28 cellular contexts compared by ENCODE assay signal in the genomic region with DNA sequence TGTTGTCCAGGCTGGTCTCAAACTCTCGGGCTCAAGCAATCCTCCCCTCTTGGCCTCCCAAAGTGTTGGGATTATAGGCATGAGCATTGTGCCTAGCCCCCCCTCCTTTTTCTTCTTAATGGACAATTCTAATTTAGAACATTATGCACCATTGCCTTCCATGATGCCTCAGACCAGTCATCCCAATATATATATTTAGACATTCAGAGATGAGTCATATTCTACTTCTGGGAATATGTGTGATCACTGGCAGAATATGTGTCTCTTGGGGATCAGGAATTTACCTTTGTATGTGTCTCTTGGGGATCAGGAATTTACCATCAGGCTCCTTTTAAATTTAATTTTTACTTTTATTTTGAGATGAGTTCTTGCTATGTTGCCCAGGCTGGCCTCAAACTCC. TPM values are rescaled to one million over a fixed set of nuclear protein-coding genes. Genes with fewer than 3 reads are reported as not detected.
DNase-seq lines count a peak whose midpoint lies in the region; ATAC-seq and TF ChIP-seq lines count a peak whose summit lies in the region.
"Had no signal": no experiment of that assay in that cellular context is flagged by ENCODE, and none has a peak within 500 bp of the region (broad histone marks: within the 10 kb centered on the region; RNA-seq: fewer than 3 reads in every experiment).

No MANE protein-coding gene starts in this region.

- H3K9me3 ChIP-seq in PC-3 (ENCODE audit: low read length) (no peaks in the 10 kb centered on the region), gastrocnemius medialis (no peaks in the 10 kb centered on the region)
- H3K9me3 ChIP-seq: MG63, mucosa of descending colon, pancreas had no signal

- H3K4me3 ChIP-seq in PC-3 (ENCODE audit: low read length) (no peak overlapping the region), fibroblast of pulmonary artery (replicated peaks; ENCODE audit: low read depth, low read length) (no peak overlapping the region), gastrocnemius medialis (no peak overlapping the region)
- H3K4me3 ChIP-seq: lung, MG63, mucosa of descending colon, pancreas, SK-N-MC had no signal

- no peaks in the 10 kb centered on the region for H3F3A ChIP-seq in PC-3 (ENCODE audit: low read length, unreplicated experiment)

- H3K79me2 ChIP-seq in PC-3 (ENCODE audit: low read length), result no peaks in the 10 kb centered on the region

- H3K9ac ChIP-seq in PC-3 (ENCODE audit: low read length), result no peak overlapping the region

- no peaks in the 10 kb centered on the region for H3K9me3 Mint-ChIP-seq in progenitor cell of endocrine pancreas (ENCODE audit: low read depth)
- H3K9me3 Mint-ChIP-seq: activated CD8-positive, alpha-beta T cell treated with anti-CD3 and anti-CD28 coated beads for 36 hours; activated naive CD4-positive, alpha-beta T cell treated with anti-CD3 and anti-CD28 coated beads, Interleukin-2, amount 50 U/mL, for 72 hours; endodermal cell; nephron progenitor cell; T-helper 1 cell treated with Interleukin-12 subunit alpha and Interleukin-12 subunit beta and Interleukin-4 antibody, amounts not matched to agents 30 μg/mL and 1 μg/mL, for 36 hours; type B pancreatic cell had no signal

- intact Hi-C loops in PC-3 (cut with micrococcal nuclease), result no loop called here
- intact Hi-C loops in gastrocnemius medialis (cut with DNase I; ENCODE audit: low total_unique reads), result no loop called here

- no peaks in the 10 kb centered on the region for H3K36me3 Mint-ChIP-seq in progenitor cell of endocrine pancreas (ENCODE audit: insufficient read depth)
- H3K36me3 Mint-ChIP-seq: activated naive CD4-positive, alpha-beta T cell treated with anti-CD3 and anti-CD28 coated beads, Interleukin-2, amount 50 U/mL, for 72 hours; type B pancreatic cell had no signal

- peaks cover 2% of the 10 kb centered on the region for H3K4me1 Mint-ChIP-seq in progenitor cell of endocrine pancreas (ENCODE audit: low read depth)

- no TSS peak for BruUV-seq in PC-3 (replicated peaks; lab: Mats Ljungman, UMichigan)

- H3K4me1 ChIP-seq in PC-3 (ENCODE audit: insufficient read depth, low read length), result peaks cover 11% of the 10 kb centered on the region
- peaks cover 3 to 13% of the 10 kb centered on the region in 2 donors for H3K4me1 ChIP-seq in gastrocnemius medialis

- H3K4me2 ChIP-seq in PC-3 (ENCODE audit: low read length), result no peak overlapping the region

- no peak for TF ChIP-seq POLR2A in gastrocnemius medialis (IDR thresholded peaks at IDR 0.05)

- H3K27me3 ChIP-seq in PC-3 (ENCODE audit: low read length), result no peaks in the 10 kb centered on the region; the same call in 1 of the 2 replicates
- no peaks in the 10 kb centered on the region for H3K27me3 ChIP-seq in gastrocnemius medialis
- H3K27me3 ChIP-seq: MG63, pancreas had no signal

- TF ChIP-seq CTCF in PC-3 (conservative IDR thresholded peaks at IDR 0.05; ENCODE audit: low read depth, low read length) (no peak), fibroblast of pulmonary artery (IDR thresholded peaks at IDR 0.05; ENCODE audit: low read length, missing control alignments) (no peak), gastrocnemius medialis (IDR thresholded peaks at IDR 0.05 in 4 of 5, conservative IDR thresholded peaks at IDR 0.05 in 1 of 5) (no peak), progenitor cell of endocrine pancreas (IDR thresholded peaks at IDR 0.05; ENCODE audit: unreplicated experiment) (no peak)

- in situ Hi-C loops in gastrocnemius medialis (cut with MboI; ENCODE audit: low sequenced_read_pairs in 4 of 4), result loop anchor here in 1 of 4 donors (10.0 kb wide), 1 partner anchor 153 kb away; no protein-coding TSS in a partner anchor

- no peak overlapping the region for H3K27ac Mint-ChIP-seq in progenitor cell of endocrine pancreas
- H3K27ac Mint-ChIP-seq: activated CD8-positive, alpha-beta T cell treated with anti-CD3 and anti-CD28 coated beads for 36 hours; activated naive CD4-positive, alpha-beta T cell treated with anti-CD3 and anti-CD28 coated beads, Interleukin-2, amount 50 U/mL, for 72 hours; dendritic cell treated with granulocyte-macrophage colony-stimulating factor and Interleukin-4, amounts not matched to agents 40 ng/mL and 50 ng/mL, for 4 days; endodermal cell; T-helper 1 cell treated with Interleukin-12 subunit alpha and Interleukin-12 subunit beta and Interleukin-4 antibody, amounts not matched to agents 30 μg/mL and 1 μg/mL, for 36 hours; type B pancreatic cell had no signal

- CTCF ChIA-PET in PC-3 (lab: Charles Lee), result no interaction called here

- DNase-seq in ELR (ENCODE audit: low read depth) (peak; percentile 65), PC-3 (peak; percentile 18), fibroblast of pulmonary artery (ENCODE audit: low read depth) (peak; percentile 55), gastrocnemius medialis (no peak), NCI-H82 (lab: John Stamatoyannopoulos, UW) (no peak), progenitor cell of endocrine pancreas (ENCODE audit: low spot score, unreplicated experiment) (no peak)
- DNase-seq: activated CD4-positive, alpha-beta T cell treated with anti-CD3 and anti-CD28 coated beads for 1 hour; activated CD8-positive, alpha-beta T cell treated with anti-CD3 and anti-CD28 coated beads for 36 hours; aorta; central memory CD4-positive, alpha-beta T cell; endodermal cell; MG63; mucosa of descending colon; NCI-H1417; NCI-H2029 treated with DMSO at 0.1 percent for 48 hours; NCI-H2227 treated with DMSO at 0.1 percent for 48 hours; nephron progenitor cell; pancreas; right cardiac atrium; stimulated activated CD4-positive, alpha-beta T cell treated with anti-CD3 and anti-CD28 coated beads, Interleukin-4, amount 100 ng/mL, for 1 hour had no signal

- H3K36me3 ChIP-seq in PC-3 (ENCODE audit: low read depth, low read length) (no peaks in the 10 kb centered on the region), gastrocnemius medialis (no peaks in the 10 kb centered on the region)
- H3K36me3 ChIP-seq: MG63, pancreas had no signal

- POLR2A ChIA-PET in PC-3 (lab: Charles Lee; ENCODE audit: unreplicated experiment), result no interaction called here

- ATAC-seq in PC-3, result no peak
- peak; percentile 90 to 94 for ATAC-seq in gastrocnemius medialis
- ATAC-seq in HG03108 (IDR thresholded peaks at IDR 0.05; ENCODE audit: unreplicated experiment), result no peak
- ATAC-seq: activated CD8-positive, alpha-beta T cell treated with anti-CD3 and anti-CD28 coated beads for 36 hours; activated naive CD4-positive, alpha-beta T cell treated with anti-CD3 and anti-CD28 coated beads, Interleukin-2, amount 50 U/mL, for 72 hours; mucosa of descending colon; pancreas; right cardiac atrium had no signal

- no peak overlapping the region for H3K4me3 Mint-ChIP-seq in progenitor cell of endocrine pancreas (ENCODE audit: low read depth)
- H3K4me3 Mint-ChIP-seq: activated CD8-positive, alpha-beta T cell treated with anti-CD3 and anti-CD28 coated beads for 36 hours; dendritic cell treated with granulocyte-macrophage colony-stimulating factor and Interleukin-4, amounts not matched to agents 40 ng/mL and 50 ng/mL, for 4 days; endodermal cell; nephron progenitor cell; T-helper 1 cell treated with Interleukin-12 subunit alpha and Interleukin-12 subunit beta and Interleukin-4 antibody, amounts not matched to agents 30 μg/mL and 1 μg/mL, for 36 hours; type B pancreatic cell had no signal

- H3K27me3 Mint-ChIP-seq in progenitor cell of endocrine pancreas, result peaks cover 2% of the 10 kb centered on the region

- no peaks in the 10 kb centered on the region for H3K9me2 ChIP-seq in PC-3 (replicated peaks; ENCODE audit: low read length)

- H4K20me1 ChIP-seq in PC-3 (ENCODE audit: low read length), result no peaks in the 10 kb centered on the region

- no peak overlapping the region for H3K27ac ChIP-seq in PC-3 (ENCODE audit: low read length)
- H3K27ac ChIP-seq in gastrocnemius medialis, result no peak overlapping the region
- H3K27ac ChIP-seq: pancreas, SK-N-MC had no signal

- no peak overlapping the region for H2AFZ ChIP-seq in PC-3 (ENCODE audit: low read length)

RNA-seq across cellular contexts. Expression of gene CCDC177, which starts 7.5 kb away (rescaled TPM):
- total RNA-seq in PC-3 (2014; rRNA removed) (not detected in 2 replicates), gastrocnemius medialis (not detected), progenitor cell of endocrine pancreas (0.22 and 0.24 TPM in 2 replicates)
- total RNA-seq: activated CD8-positive, alpha-beta T cell treated with anti-CD3 and anti-CD28 coated beads for 36 hours; activated naive CD4-positive, alpha-beta T cell treated with anti-CD3 and anti-CD28 coated beads, Interleukin-2, amount 50 U/mL, for 72 hours; aorta; lung; mucosa of descending colon; pancreas; right cardiac atrium; subcutaneous adipose tissue had no signal

RNA-seq across cellular contexts. Expression of gene SUSD6, which starts 29.2 kb away (rescaled TPM):
- 6.1 and 9.3 TPM in 2 replicates for total RNA-seq in PC-3 (2014; rRNA removed)
- 10 to 100 TPM; 11.9 to 26.3 (median 16.2) TPM for total RNA-seq in gastrocnemius medialis
- 21.0 and 22.3 TPM in 2 replicates for total RNA-seq in progenitor cell of endocrine pancreas

Comparison
In these comparisons a context has a peak if more than half of its experiments do, and no peak if none do; other contexts are left out.
1. DNase-seq: peak in ELR (single experiment), PC-3 (single experiment) and fibroblast of pulmonary artery (single experiment); none in gastrocnemius medialis (0 of 2), NCI-H82 (single experiment) and progenitor cell of endocrine pancreas (single experiment).
2. ATAC-seq: peak in gastrocnemius medialis (2 of 2); none in PC-3 (single experiment) and HG03108 (single experiment).